ENCODE assay signal across 11 cellular contexts in the genomic region with DNA sequence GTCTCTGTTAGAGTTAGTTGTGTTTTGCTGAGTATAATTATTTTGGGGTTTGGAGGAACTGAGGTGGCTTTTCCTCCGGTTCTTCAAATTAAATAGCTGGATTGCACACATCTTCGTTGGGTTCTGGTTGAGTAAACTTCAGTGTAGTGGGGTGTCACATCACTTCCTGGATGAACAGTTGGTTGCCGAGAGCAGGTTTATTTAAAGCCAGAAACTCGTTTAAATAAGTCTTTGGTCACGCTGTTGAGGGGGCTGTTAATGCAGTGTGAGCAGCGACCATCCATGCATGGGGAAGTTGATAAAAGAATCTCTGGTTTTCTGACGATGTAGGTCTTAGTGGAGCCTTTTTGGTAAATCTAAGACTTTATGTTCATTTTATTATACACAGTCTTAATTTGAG.
DNase-seq lines count a peak whose midpoint lies in the region; ATAC-seq, FAIRE-seq and TF ChIP-seq lines count a peak whose summit lies in the region.
"Had no signal": no experiment of that assay in that cellular context is flagged by ENCODE, and none has a peak within 500 bp of the region (broad histone marks: within the 10 kb centered on the region; RNA-seq: fewer than 3 reads in every experiment).

No MANE protein-coding gene starts in this region.

- H3K27me3 Mint-ChIP-seq in Calu3 (ENCODE audit: unreplicated experiment) = no peaks in the 10 kb centered on the region
- H3K27me3 Mint-ChIP-seq in astrocyte (ENCODE audit: low read depth, unreplicated experiment) = no peaks in the 10 kb centered on the region

- CTCF ChIA-PET in Calu3 (lab: Charles Lee) = no interaction called here

- H3K4me3 ChIP-seq in astrocyte (ENCODE audit: insufficient read depth, low read depth, low read length) (peak overlapping the region; percentile 45), mesodermal cell (ENCODE audit: extremely low read depth, insufficient read depth, low read length, poor library complexity, severe bottlenecking) (no peak overlapping the region), MG63 (no peak overlapping the region)

- H3K27ac ChIP-seq in astrocyte (ENCODE audit: low read depth, low read length) (peak overlapping the region; percentile 64), mesodermal cell (ENCODE audit: low read depth, low read length, severe bottlenecking) (peak overlapping the region; percentile 81)

- no peak for FAIRE-seq in astrocyte (lab: Jason Lieb, UNC)

- no peak overlapping the region for H3K27ac Mint-ChIP-seq in Calu3 (ENCODE audit: unreplicated experiment)
- no peak overlapping the region for H3K27ac Mint-ChIP-seq in astrocyte (ENCODE audit: unreplicated experiment)
- H3K27ac Mint-ChIP-seq: activated naive CD8-positive, alpha-beta T cell treated with anti-CD3 and anti-CD28 coated beads, Interleukin-2, amount 10 ng/mL, durations not matched to agents 7 days and 5 days had no signal

- H3K36me3 Mint-ChIP-seq in Calu3 (ENCODE audit: insufficient read depth, unreplicated experiment) = no peaks in the 10 kb centered on the region
- H3K36me3 Mint-ChIP-seq in astrocyte (ENCODE audit: low read depth, unreplicated experiment) = no peaks in the 10 kb centered on the region
- H3K36me3 Mint-ChIP-seq: activated naive CD8-positive, alpha-beta T cell treated with anti-CD3 and anti-CD28 coated beads, Interleukin-2, amount 10 ng/mL, durations not matched to agents 7 days and 5 days had no signal

- ATAC-seq in GM21786 (IDR thresholded peaks at IDR 0.05; ENCODE audit: unreplicated experiment) = peak; percentile 35

- H3K79me2 ChIP-seq in astrocyte (ENCODE audit: insufficient read depth, low read length) = no peaks in the 10 kb centered on the region

- WGBS in mesodermal cell (ENCODE audit: insufficient coverage in 2 of 2), 2 experiments = 34 to 57% methylated on average over 3 to 6 of the region's 7 CpGs

- H3K9me3 ChIP-seq in astrocyte (ENCODE audit: insufficient read depth, low read depth, low read length) (no peaks in the 10 kb centered on the region), mesodermal cell (ENCODE audit: control insufficient read depth, low read length) (no peaks in the 10 kb centered on the region), MG63 (no peaks in the 10 kb centered on the region)

- no peaks in the 10 kb centered on the region for H4K20me1 ChIP-seq in astrocyte (ENCODE audit: insufficient read depth, low read length)

- H3K9ac ChIP-seq in astrocyte (ENCODE audit: low read length) = peak overlapping the region; percentile 69

- H3K4me2 ChIP-seq in astrocyte (ENCODE audit: low read length) = peak overlapping the region; percentile 92

- H3K27me3 ChIP-seq in astrocyte (ENCODE audit: insufficient read depth, low read length) (no peaks in the 10 kb centered on the region), MG63 (no peaks in the 10 kb centered on the region)

- DNase-seq in Calu3 (no peak), astrocyte (ENCODE audit: low read depth) (no peak), MG63 (no peak), NCI-H510A treated with DMSO at 0.1 percent for 48 hours (lab: John Stamatoyannopoulos, UW) (no peak), head of caudate nucleus (no peak), NCI-H69 (lab: John Stamatoyannopoulos, UW) (no peak)
- DNase-seq: activated naive CD8-positive, alpha-beta T cell treated with anti-CD3 and anti-CD28 coated beads, Interleukin-2, amount 10 ng/mL, durations not matched to agents 7 days and 5 days; DMS79; NCI-H187 had no signal

- no TSS peak for BruUV-seq in Calu3 (replicated peaks; lab: Mats Ljungman, UMichigan)

- intact Hi-C loops in Calu3 (cut with micrococcal nuclease; ENCODE audit: unreplicated experiment) (loop anchor here (5.0 to 10.0 kb wide), 2 partner anchors 203 to 374 kb away; no protein-coding TSS in a partner anchor), head of caudate nucleus (cut with DNase I) (loop anchor here (10.0 kb wide), 2 partner anchors 354 to 384 kb away; a partner anchor contains a TSS)

- peak overlapping the region; percentile 50 for H3K4me3 Mint-ChIP-seq in Calu3 (ENCODE audit: low read depth, unreplicated experiment)
- no peak overlapping the region for H3K4me3 Mint-ChIP-seq in astrocyte (ENCODE audit: unreplicated experiment)
- H3K4me3 Mint-ChIP-seq: activated naive CD8-positive, alpha-beta T cell treated with anti-CD3 and anti-CD28 coated beads, Interleukin-2, amount 10 ng/mL, durations not matched to agents 7 days and 5 days had no signal

- H3K9me3 Mint-ChIP-seq in Calu3 (ENCODE audit: low read depth, unreplicated experiment) = no peaks in the 10 kb centered on the region
- H3K9me3 Mint-ChIP-seq in astrocyte (ENCODE audit: unreplicated experiment) = no peaks in the 10 kb centered on the region
- H3K9me3 Mint-ChIP-seq: activated naive CD8-positive, alpha-beta T cell treated with anti-CD3 and anti-CD28 coated beads, Interleukin-2, amount 10 ng/mL, durations not matched to agents 7 days and 5 days had no signal

- H3K4me1 ChIP-seq in astrocyte (ENCODE audit: insufficient read depth, low read length) (peaks cover 18% of the 10 kb centered on the region), mesodermal cell (ENCODE audit: control insufficient read depth, insufficient read depth, low read length, poor library complexity, severe bottlenecking) (peaks cover 8% of the 10 kb centered on the region)

- H3K4me1 Mint-ChIP-seq in Calu3 (ENCODE audit: low read depth, unreplicated experiment) = no peaks in the 10 kb centered on the region
- no peaks in the 10 kb centered on the region for H3K4me1 Mint-ChIP-seq in astrocyte (ENCODE audit: low read depth, unreplicated experiment)

- TF ChIP-seq CTCF in Calu3 (IDR thresholded peaks at IDR 0.05; ENCODE audit: unreplicated experiment) (no peak), astrocyte (IDR thresholded peaks at IDR 0.05; ENCODE audit: insufficient read depth, low read depth, low read length) (no peak)

- H3K36me3 ChIP-seq in astrocyte (ENCODE audit: insufficient read depth, low read length) = no peaks in the 10 kb centered on the region
- no peaks in the 10 kb centered on the region for H3K36me3 ChIP-seq in mesodermal cell (ENCODE audit: control insufficient read depth, insufficient read depth, low read length)
- no peaks in the 10 kb centered on the region for H3K36me3 ChIP-seq in MG63

- H2AFZ ChIP-seq in astrocyte (ENCODE audit: low read depth, low read length) = peak overlapping the region; percentile 81
